28 cellular contexts compared by ENCODE assay signal in the genomic region with DNA sequence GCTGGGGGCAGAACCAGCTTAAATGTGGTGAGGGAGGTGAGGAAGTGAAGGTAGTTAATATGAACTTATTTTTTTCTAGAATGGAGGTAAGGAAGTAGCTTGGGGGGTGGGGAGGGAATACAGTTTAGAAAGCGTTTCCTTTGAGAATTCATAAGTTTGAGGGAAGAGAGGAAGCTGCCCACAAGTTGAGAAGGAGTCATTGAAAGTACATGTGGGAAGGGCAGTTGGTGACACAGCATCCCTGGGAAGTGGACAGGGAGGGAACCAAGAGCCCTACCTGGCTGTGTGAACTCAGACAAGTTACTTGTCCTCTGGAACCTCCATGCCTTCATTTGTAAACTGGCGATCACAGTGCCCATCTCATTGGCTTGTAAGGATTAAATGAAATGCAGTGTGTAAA.
"Had no signal": no experiment of that assay in that cellular context is flagged by ENCODE, and none has a peak within 500 bp of the region (broad histone marks: within the 10 kb centered on the region; RNA-seq: fewer than 3 reads in every experiment).

No MANE protein-coding gene starts in this region.

- H3K36me3 ChIP-seq: esophagus muscularis mucosa, gastrocnemius medialis, heart left ventricle, WERI-Rb-1 had no signal

- H3K27ac ChIP-seq: body of pancreas, esophagus muscularis mucosa, foreskin keratinocyte, gastrocnemius medialis, heart left ventricle, WERI-Rb-1 had no signal

- DNase-seq: activated B cell treated with CpG ODN at 0.5 μM for 24 hours; activated CD4-positive, alpha-beta T cell treated with anti-CD3 and anti-CD28 coated beads for 48 hours; activated CD4-positive, alpha-beta T cell treated with anti-CD3 and anti-CD28 coated beads, Interleukin-2, amount 50 U/mL, for 1 hour; activated CD4-positive, alpha-beta T cell treated with anti-CD3 and anti-CD28 coated beads, Interleukin-2, amount 50 U/mL, for 48 hours; activated CD8-positive, alpha-beta memory T cell treated with anti-CD3 and anti-CD28 coated beads for 24 hours; activated CD8-positive, alpha-beta T cell treated with anti-CD3 and anti-CD28 coated beads for 36 hours; activated effector memory CD4-positive, alpha-beta T cell treated with anti-CD3 and anti-CD28 coated beads, Interleukin-2, amount 50 U/mL, for 16 hours; activated naive CD8-positive, alpha-beta T cell treated with anti-CD3 and anti-CD28 coated beads, Interleukin-2, amount 10 ng/mL, durations not matched to agents 7 days and 5 days; activated T-cell treated with anti-CD3 and anti-CD28 coated beads, Interleukin-2, amount 50 U/mL, for 1 hour; activated T-cell treated with anti-CD3 and anti-CD28 coated beads, Interleukin-2, amount 50 U/mL, for 48 hours; amniotic stem cell; anterior cingulate cortex; body of pancreas; caudate nucleus; cortex of kidney; dermis blood vessel endothelial cell; effector CD4-positive, alpha-beta T cell; effector memory CD8-positive, alpha-beta T cell; erythroblast; gastrocnemius medialis; glutamatergic neuron; heart left ventricle; T-helper 17 cell; WERI-Rb-1 had no signal

- H3K27me3 ChIP-seq: body of pancreas, esophagus muscularis mucosa, gastrocnemius medialis, heart left ventricle had no signal

- FAIRE-seq: colon had no signal

- ATAC-seq: activated CD4-positive, CD25-positive, alpha-beta regulatory T cell treated with anti-CD3 and anti-CD28 coated beads, Interleukin-2, amount 50 U/mL, for 24 hours; body of pancreas; effector memory CD8-positive, alpha-beta T cell; gastrocnemius medialis; heart left ventricle; T-helper 17 cell had no signal

- H3K4me1 ChIP-seq: body of pancreas, esophagus muscularis mucosa, gastrocnemius medialis, heart left ventricle had no signal

- H3K9me3 ChIP-seq: body of pancreas, esophagus muscularis mucosa, gastrocnemius medialis, heart left ventricle had no signal

- H3K4me3 ChIP-seq: body of pancreas, esophagus muscularis mucosa, gastrocnemius medialis, heart left ventricle had no signal
